ENCODE assay signal across 1 cellular context in the genomic region with DNA sequence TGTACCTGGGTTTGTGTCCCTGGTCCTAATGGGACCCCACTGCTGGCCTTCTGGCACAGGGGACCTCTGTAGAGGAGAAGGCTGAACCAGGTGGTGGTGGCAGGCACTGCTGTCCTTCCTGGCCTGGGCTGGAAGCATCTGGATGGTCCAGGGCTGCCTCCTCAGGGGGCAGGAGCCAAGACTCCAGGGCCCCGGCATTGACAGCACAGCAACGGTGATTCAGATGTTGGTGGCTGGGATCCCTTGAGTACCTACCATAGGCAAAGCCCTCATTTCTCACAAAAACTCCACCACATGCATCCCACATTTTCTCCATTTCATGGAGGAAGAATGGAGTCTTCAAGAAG.
TF ChIP-seq lines count a peak whose summit lies in the region.

No MANE protein-coding gene starts in this region.

TF ChIP-seq in GM12878, 131 proteins besides CTCF, POLR2A, EP300 and RAD21 (continued from another document):
- TF ChIP-seq, protein P1, sequence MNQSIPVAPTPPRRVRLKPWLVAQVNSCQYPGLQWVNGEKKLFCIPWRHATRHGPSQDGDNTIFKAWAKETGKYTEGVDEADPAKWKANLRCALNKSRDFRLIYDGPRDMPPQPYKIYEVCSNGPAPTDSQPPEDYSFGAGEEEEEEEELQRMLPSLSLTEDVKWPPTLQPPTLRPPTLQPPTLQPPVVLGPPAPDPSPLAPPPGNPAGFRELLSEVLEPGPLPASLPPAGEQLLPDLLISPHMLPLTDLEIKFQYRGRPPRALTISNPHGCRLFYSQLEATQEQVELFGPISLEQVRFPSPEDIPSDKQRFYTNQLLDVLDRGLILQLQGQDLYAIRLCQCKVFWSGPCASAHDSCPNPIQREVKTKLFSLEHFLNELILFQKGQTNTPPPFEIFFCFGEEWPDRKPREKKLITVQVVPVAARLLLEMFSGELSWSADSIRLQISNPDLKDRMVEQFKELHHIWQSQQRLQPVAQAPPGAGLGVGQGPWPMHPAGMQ (IDR thresholded peaks at IDR 0.05; ENCODE audit: borderline replicate concordance) = no peak
- TF ChIP-seq ZBED1 (IDR thresholded peaks at IDR 0.05; ENCODE audit: borderline replicate concordance) (no peak), RUNX3 (IDR thresholded peaks at IDR 0.05; ENCODE audit: low read length) (no peak), RCOR1 (conservative IDR thresholded peaks at IDR 0.05; ENCODE audit: low read depth, low read length) (no peak), ZNF622 (IDR thresholded peaks at IDR 0.05) (no peak)
- TF ChIP-seq, protein P2, sequence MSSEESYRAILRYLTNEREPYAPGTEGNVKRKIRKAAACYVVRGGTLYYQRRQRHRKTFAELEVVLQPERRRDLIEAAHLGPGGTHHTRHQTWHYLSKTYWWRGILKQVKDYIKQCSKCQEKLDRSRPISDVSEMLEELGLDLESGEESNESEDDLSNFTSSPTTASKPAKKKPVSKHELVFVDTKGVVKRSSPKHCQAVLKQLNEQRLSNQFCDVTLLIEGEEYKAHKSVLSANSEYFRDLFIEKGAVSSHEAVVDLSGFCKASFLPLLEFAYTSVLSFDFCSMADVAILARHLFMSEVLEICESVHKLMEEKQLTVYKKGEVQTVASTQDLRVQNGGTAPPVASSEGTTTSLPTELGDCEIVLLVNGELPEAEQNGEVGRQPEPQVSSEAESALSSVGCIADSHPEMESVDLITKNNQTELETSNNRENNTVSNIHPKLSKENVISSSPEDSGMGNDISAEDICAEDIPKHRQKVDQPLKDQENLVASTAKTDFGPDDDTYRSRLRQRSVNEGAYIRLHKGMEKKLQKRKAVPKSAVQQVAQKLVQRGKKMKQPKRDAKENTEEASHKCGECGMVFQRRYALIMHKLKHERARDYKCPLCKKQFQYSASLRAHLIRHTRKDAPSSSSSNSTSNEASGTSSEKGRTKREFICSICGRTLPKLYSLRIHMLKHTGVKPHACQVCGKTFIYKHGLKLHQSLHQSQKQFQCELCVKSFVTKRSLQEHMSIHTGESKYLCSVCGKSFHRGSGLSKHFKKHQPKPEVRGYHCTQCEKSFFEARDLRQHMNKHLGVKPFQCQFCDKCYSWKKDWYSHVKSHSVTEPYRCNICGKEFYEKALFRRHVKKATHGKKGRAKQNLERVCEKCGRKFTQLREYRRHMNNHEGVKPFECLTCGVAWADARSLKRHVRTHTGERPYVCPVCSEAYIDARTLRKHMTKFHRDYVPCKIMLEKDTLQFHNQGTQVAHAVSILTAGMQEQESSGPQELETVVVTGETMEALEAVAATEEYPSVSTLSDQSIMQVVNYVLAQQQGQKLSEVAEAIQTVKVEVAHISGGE (CRISPR knock-in tag; IDR thresholded peaks at IDR 0.05) = no peak
